ENCODE assay signal across 9 cellular contexts in genomic region chr2:191501390-191502168, GRCh38.
DNase-seq lines count a peak whose midpoint lies in the region; ATAC-seq, FAIRE-seq and TF ChIP-seq lines count a peak whose summit lies in the region.
"Had no signal": no experiment of that assay in that cellular context is flagged by ENCODE, and none has a peak within 500 bp of the region (broad histone marks: within the 10 kb centered on the region; RNA-seq: fewer than 3 reads in every experiment).

No MANE protein-coding gene starts in this region.

- peak overlapping the region in 1 of 2 experiments; percentile 97; a peak in 2 of 4 replicates for H3K27ac ChIP-seq in SK-N-SH (ENCODE audit: low read depth in 2 of 2, low read length in 1 of 2)
- H3K27ac ChIP-seq in heart left ventricle, result peak overlapping the region in 8 of 12 donors; percentile 19 to 74 (median 38)
- H3K27ac ChIP-seq in small intestine (ENCODE audit: low read depth in 1 of 2, low read length in 1 of 2), result no peak overlapping the region
- H3K27ac ChIP-seq: KMS-11 had no signal

- peak; percentile 92 for TF ChIP-seq RAD21 in SK-N-SH (IDR thresholded peaks at IDR 0.05; ENCODE audit: low read length)

- peaks cover 16% of the 10 kb centered on the region for H3K27me3 Mint-ChIP-seq in stimulated activated memory B cell treated with anti-CD40 and anti-IgM and Interleukin-4, amounts not matched to agents 10 μg/mL and 1 μg/mL and 100 μg/mL, for 72 hours
- H3K27me3 Mint-ChIP-seq in activated T-cell treated with anti-CD3 and anti-CD28 coated beads, Interleukin-2, amount 50 U/mL, for 24 hours, result peaks cover 2% of the 10 kb centered on the region

- 56% methylated on average over 5 of the region's 5 CpGs for WGBS in SK-N-SH (ENCODE audit: low lambda C conversion rate)
- 54 to 65% (median 57%) methylated on average over 5 of the region's 5 CpGs for WGBS in heart left ventricle, 4 donors
- 40 to 59% (median 41%) methylated on average over 5 of the region's 5 CpGs for WGBS in small intestine, 3 donors

- H3K4me3 ChIP-seq in SK-N-SH (ENCODE audit: low read depth in 2 of 2, low read length in 1 of 2) (no peak overlapping the region), heart left ventricle (no peak overlapping the region), small intestine (ENCODE audit: low read depth in 1 of 2, low read length in 2 of 2) (no peak overlapping the region)

- no peak overlapping the region for H3K27ac Mint-ChIP-seq in stimulated activated memory B cell treated with anti-CD40 and anti-IgM and Interleukin-4, amounts not matched to agents 10 μg/mL and 1 μg/mL and 100 μg/mL, for 72 hours
- H3K27ac Mint-ChIP-seq in activated T-cell treated with anti-CD3 and anti-CD28 coated beads, Interleukin-2, amount 50 U/mL, for 24 hours, result no peak overlapping the region

- peak; percentile 86 for TF ChIP-seq CTCF in SK-N-SH (IDR thresholded peaks at IDR 0.05)
- peak; percentile 52 to 83 (median 68) for TF ChIP-seq CTCF in heart left ventricle (IDR thresholded peaks at IDR 0.05)

- intact Hi-C loops in heart left ventricle (cut with DNase I), result loop anchor here (1.0 to 5.0 kb wide), 10 partner anchors 124 to 449 kb away; partner anchors contain the start of gene MYO1B (in 1 of the 10)

- CTCF ChIA-PET in SK-N-SH (lab: Yijun Ruan, JAX), result interaction anchor here (0.5 to 10.4 kb wide), 90 partner anchors 9 to 569 kb away, joined by 3 to 68 read pairs (median 4); partner anchors contain the start of gene MYO1B

- POLR2A ChIA-PET in SK-N-SH (lab: Yijun Ruan, JAX), result interaction anchor here (0.5 to 3.5 kb wide), 3 partner anchors 23 to 255 kb away, joined by 3 to 27 read pairs (median 17); no protein-coding TSS in a partner anchor

- TF ChIP-seq POLR2A in heart left ventricle (IDR thresholded peaks at IDR 0.05), result no peak

- ATAC-seq in heart left ventricle (peak in 3 of 4 donors; percentile 38 to 75 (median 68)), GM21786 (IDR thresholded peaks at IDR 0.05; ENCODE audit: unreplicated experiment) (no peak), GM19397 (IDR thresholded peaks at IDR 0.05; ENCODE audit: unreplicated experiment) (no peak)
- ATAC-seq in stimulated activated memory B cell treated with anti-CD40 and anti-IgM and Interleukin-4, amounts not matched to agents 10 μg/mL and 1 μg/mL and 100 μg/mL, for 72 hours, result no peak

- H3K9me2 ChIP-seq in SK-N-SH, result no peaks in the 10 kb centered on the region

- H3K9me3 ChIP-seq in SK-N-SH, result no peaks in the 10 kb centered on the region
- no peaks in the 10 kb centered on the region for H3K9me3 ChIP-seq in heart left ventricle
- no peaks in the 10 kb centered on the region for H3K9me3 ChIP-seq in small intestine (ENCODE audit: control insufficient read depth, low read depth)

- H3K36me3 Mint-ChIP-seq in stimulated activated memory B cell treated with anti-CD40 and anti-IgM and Interleukin-4, amounts not matched to agents 10 μg/mL and 1 μg/mL and 100 μg/mL, for 72 hours, result no peaks in the 10 kb centered on the region
- no peaks in the 10 kb centered on the region for H3K36me3 Mint-ChIP-seq in activated T-cell treated with anti-CD3 and anti-CD28 coated beads, Interleukin-2, amount 50 U/mL, for 24 hours (ENCODE audit: low read depth)

- no peaks in the 10 kb centered on the region for H3K79me2 ChIP-seq in SK-N-SH (ENCODE audit: insufficient read depth)

- no peak overlapping the region for H3K4me3 Mint-ChIP-seq in stimulated activated memory B cell treated with anti-CD40 and anti-IgM and Interleukin-4, amounts not matched to agents 10 μg/mL and 1 μg/mL and 100 μg/mL, for 72 hours
- no peak overlapping the region for H3K4me3 Mint-ChIP-seq in activated T-cell treated with anti-CD3 and anti-CD28 coated beads, Interleukin-2, amount 50 U/mL, for 24 hours

- H3K9ac ChIP-seq in SK-N-SH, result no peak overlapping the region
- H3K9ac ChIP-seq: KMS-11 had no signal

- H3K4me1 ChIP-seq in SK-N-SH (ENCODE audit: control insufficient read depth in 1 of 2, insufficient read depth in 2 of 2, low read depth in 1 of 2, low read length in 1 of 2) (peaks cover 6 to 32% of the 10 kb centered on the region in 2 experiments; a peak in 2 of 4 replicates), heart left ventricle (peaks cover 0 to 24% (median 13%) of the 10 kb centered on the region in 12 donors), small intestine (ENCODE audit: control insufficient read depth in 2 of 2, insufficient read depth in 1 of 2, low read depth in 1 of 2, low read length in 1 of 2) (peaks cover 0 to 6% of the 10 kb centered on the region in 2 donors)

- H4K20me1 ChIP-seq in SK-N-SH (ENCODE audit: insufficient read depth), result no peaks in the 10 kb centered on the region

- H2AFZ ChIP-seq in SK-N-SH (ENCODE audit: low read depth), result peak overlapping the region; percentile 73; the same call in 1 of the 2 replicates

- no peak overlapping the region for H3K4me2 ChIP-seq in SK-N-SH
- H3K4me2 ChIP-seq: KMS-11 had no signal

- H3K36me3 ChIP-seq in SK-N-SH (replicated peaks in 1 of 2; ENCODE audit: control insufficient read depth in 1 of 2, insufficient read depth in 2 of 2, low read length in 1 of 2), result no peaks in the 10 kb centered on the region
- no peaks in the 10 kb centered on the region for H3K36me3 ChIP-seq in heart left ventricle
- no peaks in the 10 kb centered on the region for H3K36me3 ChIP-seq in small intestine (ENCODE audit: control insufficient read depth in 2 of 2, insufficient read depth in 2 of 2, low read length in 2 of 2)

- no peaks in the 10 kb centered on the region for H3K27me3 ChIP-seq in SK-N-SH (ENCODE audit: insufficient read depth)
- H3K27me3 ChIP-seq in heart left ventricle, result no peaks in the 10 kb centered on the region
- no peaks in the 10 kb centered on the region for H3K27me3 ChIP-seq in small intestine (ENCODE audit: control insufficient read depth in 2 of 2, insufficient read depth in 2 of 2, low read length in 2 of 2)

- H3K4me1 Mint-ChIP-seq in stimulated activated memory B cell treated with anti-CD40 and anti-IgM and Interleukin-4, amounts not matched to agents 10 μg/mL and 1 μg/mL and 100 μg/mL, for 72 hours, result no peaks in the 10 kb centered on the region
- no peaks in the 10 kb centered on the region for H3K4me1 Mint-ChIP-seq in activated T-cell treated with anti-CD3 and anti-CD28 coated beads, Interleukin-2, amount 50 U/mL, for 24 hours (ENCODE audit: low read depth)

- H3K9me3 Mint-ChIP-seq in stimulated activated memory B cell treated with anti-CD40 and anti-IgM and Interleukin-4, amounts not matched to agents 10 μg/mL and 1 μg/mL and 100 μg/mL, for 72 hours, result no peaks in the 10 kb centered on the region
- H3K9me3 Mint-ChIP-seq in activated T-cell treated with anti-CD3 and anti-CD28 coated beads, Interleukin-2, amount 50 U/mL, for 24 hours, result no peaks in the 10 kb centered on the region

- no peak for TF ChIP-seq EP300 in SK-N-SH (IDR thresholded peaks at IDR 0.05; ENCODE audit: borderline replicate concordance in 1 of 2, low read depth in 1 of 2, low read length in 1 of 2)

- no peak for FAIRE-seq in small intestine (lab: Jason Lieb, UNC)

- DNase-seq in HCEC 1CT (peak; percentile 48), SK-N-SH (peak; percentile 48), heart left ventricle (no peak), small intestine (peak; percentile 57)
- no peak for DNase-seq in activated T-cell treated with anti-CD3 and anti-CD28 coated beads, Interleukin-2, amount 50 U/mL, for 24 hours

- no peaks in the 10 kb centered on the region for H3F3A ChIP-seq in SK-N-SH (replicated peaks; ENCODE audit: insufficient read depth)

TF ChIP-seq in SK-N-SH, 30 proteins besides CTCF, POLR2A, EP300 and RAD21:
- TF ChIP-seq SMC3 (IDR thresholded peaks at IDR 0.05; ENCODE audit: low read depth, low read length), result peak; percentile 79
- no peak for TF ChIP-seq RCOR1 (IDR thresholded peaks at IDR 0.05; ENCODE audit: low read length)
- no peak for TF ChIP-seq GATA2 (CRISPR knock-in tag; IDR thresholded peaks at IDR 0.05)
TF ChIP-seq in SK-N-SH: peak in this region for 1.

Comparison
In these comparisons a context has a peak if more than half of its experiments do, and no peak if none do; other contexts are left out.
1. DNase-seq: peak in HCEC 1CT (single experiment), SK-N-SH (single experiment) and small intestine (single experiment); none in heart left ventricle (0 of 5) and activated T-cell treated with anti-CD3 and anti-CD28 coated beads, Interleukin-2, amount 50 U/mL, for 24 hours (single experiment).
2. H3K27ac ChIP-seq: peak in heart left ventricle (8 of 12); none in small intestine (0 of 2).
3. ATAC-seq: peak in heart left ventricle (3 of 4); none in GM21786 (single experiment), stimulated activated memory B cell treated with anti-CD40 and anti-IgM and Interleukin-4, amounts not matched to agents 10 μg/mL and 1 μg/mL and 100 μg/mL, for 72 hours (single experiment) and GM19397 (single experiment).